ENCODE assay signal across 8 cellular contexts in genomic region chr11:65860278-65861164, GRCh38. TPM values are rescaled to one million over a fixed set of nuclear protein-coding genes. Genes with fewer than 3 reads are reported as not detected.
A peak's percentile ranks its signal among the peaks of the same experiment; 100 is the strongest.
DNase-seq lines count a peak whose midpoint lies in the region; ATAC-seq and TF ChIP-seq lines count a peak whose summit lies in the region.

MUS81 (plus strand) TSS chr11:65860433; CDS start chr11:65860754, 321 bp downstream.

- H3K9ac ChIP-seq in PC-3 (ENCODE audit: low read length): peak within 1 kb of the TSS; percentile 90

- H3K27ac ChIP-seq in PC-3 (ENCODE audit: low read length): peak within 1 kb of the TSS; percentile 74

- intact Hi-C loops in PC-3 (cut with micrococcal nuclease): loop anchor here (1.0 kb wide), 1 partner anchor 148 kb away; the partner anchor contains the start of gene KAT5
- intact Hi-C loops in mucosa of descending colon (cut with DNase I, micrococcal nuclease): no loop called here

- H3K4me1 ChIP-seq in PC-3 (ENCODE audit: insufficient read depth, low read length) (peaks cover 30% of the 10 kb centered on the region), mucosa of descending colon (ENCODE audit: low read depth) (peaks cover 26% of the 10 kb centered on the region)

- POLR2A ChIA-PET in PC-3 (lab: Charles Lee; ENCODE audit: unreplicated experiment): interaction anchor here (0.5 to 1.8 kb wide), 11 partner anchors 9 to 442 kb away, joined by 3 to 23 read pairs (median 5); partner anchors contain the start of genes CCDC85B, FIBP, FOSL1 and RNASEH2C

- BruUV-seq in PC-3 (replicated peaks; lab: Mats Ljungman, UMichigan): no TSS peak

- peak; percentile 25 for ATAC-seq in GM19043 (IDR thresholded peaks at IDR 0.05; ENCODE audit: low read depth, unreplicated experiment)
- ATAC-seq in PC-3: peak; percentile 45
- ATAC-seq in mucosa of descending colon: peak; percentile 71

- peaks cover 11% of the 10 kb centered on the region for H3F3A ChIP-seq in PC-3 (ENCODE audit: low read length, unreplicated experiment)

- H3K9me2 ChIP-seq in PC-3 (replicated peaks; ENCODE audit: low read length): no peaks in the 10 kb centered on the region

- CTCF ChIA-PET in PC-3 (lab: Charles Lee): interaction anchor here (0.6 to 2.6 kb wide), 11 partner anchors 8 to 141 kb away, joined by 3 to 26 read pairs (median 4); partner anchors contain the start of genes CCDC85B and FIBP

- in situ Hi-C loops in KBM-7 (cut with MboI; ENCODE audit: low pct_unique_long_range_greater_than_20kb, low sequenced_read_pairs): no loop called here

- no peaks in the 10 kb centered on the region for H3K9me3 ChIP-seq in PC-3 (ENCODE audit: low read length)
- H3K9me3 ChIP-seq in mucosa of descending colon: no peaks in the 10 kb centered on the region

- DNase-seq in AG08396 (ENCODE audit: low spot score) (peak; percentile 92), KBM-7 (peak; percentile 99), PC-3 (peak; percentile 99), activated T-cell treated with anti-CD3 and anti-CD28 coated beads for 4 hours (peak; percentile 95), epithelial cell of esophagus (ENCODE audit: low read depth) (peak; percentile 99), mucosa of descending colon (peak; percentile 98 to 100 (median 99))
- DNase-seq in stimulated activated CD8-positive, alpha-beta memory T cell treated with anti-CD3 and anti-CD28 coated beads, Interleukin-4, amount 100 ng/mL, for 1 hour (ENCODE audit: low read depth in 2 of 2, low spot score in 1 of 2): peak; percentile 95 to 97

- H3K36me3 ChIP-seq in PC-3 (ENCODE audit: low read depth, low read length): peaks cover 29% of the 10 kb centered on the region
- H3K36me3 ChIP-seq in mucosa of descending colon (ENCODE audit: low read depth): peaks cover 8% of the 10 kb centered on the region

- peak within 1 kb of the TSS; percentile 93 for H2AFZ ChIP-seq in PC-3 (ENCODE audit: low read length)

- H4K20me1 ChIP-seq in PC-3 (ENCODE audit: low read length): peaks cover 20% of the 10 kb centered on the region

- TF ChIP-seq CTCF in PC-3 (conservative IDR thresholded peaks at IDR 0.05; ENCODE audit: low read depth, low read length) (peak; percentile 97), epithelial cell of esophagus (IDR thresholded peaks at IDR 0.05; ENCODE audit: insufficient read depth, low read depth, low read length, missing control alignments) (peak; percentile 90), mucosa of descending colon (IDR thresholded peaks at IDR 0.05) (peak; percentile 69)

- no peaks in the 10 kb centered on the region for H3K27me3 ChIP-seq in PC-3 (ENCODE audit: low read length)

- H3K79me2 ChIP-seq in PC-3 (ENCODE audit: low read length): peaks cover 50% of the 10 kb centered on the region

- H3K4me2 ChIP-seq in PC-3 (ENCODE audit: low read length): peak within 1 kb of the TSS; percentile 98

- H3K4me3 ChIP-seq in PC-3 (ENCODE audit: low read length) (peak within 1 kb of the TSS; percentile 79), epithelial cell of esophagus (ENCODE audit: low read length) (peak within 1 kb of the TSS; percentile 92), mucosa of descending colon (peak within 1 kb of the TSS; percentile 57)

RNA-seq across cellular contexts. Expression of gene MUS81, which starts in this region (rescaled TPM):
- total RNA-seq in PC-3 (2014; rRNA removed) (82.0 and 94.6 TPM in 2 replicates), mucosa of descending colon (10 to 100 TPM; 48.0 to 81.8 (median 58.7) TPM)

Comparison
In these comparisons a context has a peak if more than half of its experiments do, and no peak if none do; other contexts are left out.
1. Peak in every context shown above with its lines: DNase-seq, ATAC-seq, H3K4me3 ChIP-seq and H3K27ac ChIP-seq.